15 cellular contexts compared by ENCODE assay signal in the genomic region with DNA sequence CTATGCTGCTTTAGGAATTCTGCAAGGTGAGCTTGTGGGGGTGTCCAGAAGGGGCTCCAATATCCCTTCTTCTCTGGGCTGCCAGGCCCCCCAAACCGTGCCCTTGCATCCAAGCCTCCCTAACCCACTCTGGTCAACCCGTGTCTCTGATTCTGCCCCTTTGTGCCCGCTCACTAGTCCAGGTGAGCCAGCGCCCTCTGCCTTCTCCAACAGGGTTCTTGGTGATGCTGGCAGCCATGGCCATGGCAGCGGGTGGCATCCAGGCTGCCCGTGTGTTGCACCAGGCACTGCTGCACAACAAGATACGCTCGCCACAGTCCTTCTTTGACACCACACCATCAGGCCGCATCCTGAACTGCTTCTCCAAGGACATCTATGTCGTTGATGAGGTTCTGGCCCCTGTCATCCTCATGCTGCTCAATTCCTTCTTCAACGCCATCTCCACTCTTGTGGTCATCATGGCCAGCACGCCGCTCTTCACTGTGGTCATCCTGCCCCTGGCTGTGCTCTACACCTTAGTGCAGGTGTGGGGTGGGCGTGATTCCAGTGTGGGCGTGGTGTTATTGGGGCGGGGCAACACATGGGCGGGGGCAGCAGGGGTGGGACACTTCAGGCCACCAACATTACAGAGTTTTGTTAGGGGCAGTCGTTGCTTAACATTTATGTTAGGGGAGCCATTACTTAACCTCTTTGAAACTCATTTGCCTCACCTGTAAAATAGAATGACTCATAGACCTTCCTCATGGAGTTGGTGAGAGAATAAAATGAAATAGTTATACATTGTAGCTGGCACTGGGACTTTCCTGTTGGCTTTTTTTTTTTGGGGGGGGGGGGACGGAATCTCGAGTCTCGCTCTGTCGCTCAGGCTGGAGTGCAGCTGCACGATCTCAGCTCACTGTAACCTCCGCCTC. TPM values are rescaled to one million over a fixed set of nuclear protein-coding genes. Genes with fewer than 3 reads are reported as not detected.
"Had no signal": no experiment of that assay in that cellular context is flagged by ENCODE, and none has a peak within 500 bp of the region (broad histone marks: within the 10 kb centered on the region; RNA-seq: fewer than 3 reads in every experiment).

No MANE protein-coding gene starts in this region.

- H3K9me3 ChIP-seq: gastroesophageal sphincter had no signal

- DNase-seq: activated CD4-positive, alpha-beta memory T cell treated with anti-CD3 and anti-CD28 coated beads for 36 hours; activated effector memory CD4-positive, alpha-beta T cell treated with anti-CD3 and anti-CD28 coated beads, Interleukin-2, amount 50 U/mL, for 16 hours; activated naive CD8-positive, alpha-beta T cell treated with anti-CD3 and anti-CD28 coated beads for 36 hours; activated T-cell treated with anti-CD3 and anti-CD28 coated beads, Interleukin-2, amount 50 U/mL, for 4 hours; anterior cingulate cortex; effector CD4-positive, alpha-beta T cell; kidney glomerular epithelial cell; occipital lobe; stimulated activated CD4-positive, alpha-beta T cell treated with anti-CD3 and anti-CD28 coated beads, Interleukin-2, amount 100 ng/mL, for 48 hours; stimulated activated naive CD4-positive, alpha-beta T cell treated with Interleukin-2 at 50 U/mL for 16 hours; SW 1271 had no signal

- H3K4me3 ChIP-seq: gastroesophageal sphincter, lung had no signal

- H3K36me3 ChIP-seq: gastroesophageal sphincter had no signal

- ATAC-seq: activated T-cell treated with anti-CD3 and anti-CD28 coated beads, Interleukin-2, amount 50 U/mL, for 4 hours; gastroesophageal sphincter had no signal

- H3K27me3 ChIP-seq: gastroesophageal sphincter had no signal

- H3K27ac ChIP-seq: epithelial cell of prostate, gastroesophageal sphincter had no signal

RNA-seq across cellular contexts. Expression of gene ABCC3, which starts 41.6 kb away (rescaled TPM):
- total RNA-seq: activated CD4-positive, alpha-beta memory T cell treated with anti-CD3 and anti-CD28 coated beads for 36 hours; activated naive CD8-positive, alpha-beta T cell treated with anti-CD3 and anti-CD28 coated beads for 36 hours; natural killer cell treated with Interleukin-12 subunit alpha and Interleukin-12 subunit beta and Interleukin-15 and Interleukin-18, amount 100 ng/mL, for 72 hours had no signal
